In the genomic region with DNA sequence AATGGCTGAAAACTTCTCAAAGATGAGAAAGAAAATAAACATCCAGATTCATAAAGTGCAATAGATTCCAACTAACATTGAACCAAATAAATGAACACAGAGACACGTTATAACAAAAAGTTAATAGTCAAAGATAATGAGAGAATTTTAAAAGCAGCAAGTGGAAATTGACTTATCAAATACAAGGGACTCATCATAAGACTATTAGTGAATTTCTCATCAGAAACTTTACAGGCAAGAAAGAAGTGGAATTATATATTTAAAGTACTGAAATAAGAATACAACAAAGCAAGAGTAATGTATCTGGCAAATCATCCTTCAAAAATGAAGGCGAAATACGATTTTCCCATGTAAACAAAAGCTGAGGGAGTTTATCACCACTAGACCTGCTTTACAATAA, we compare ENCODE assay signal across 10 cellular contexts.
"Had no signal": no experiment of that assay in that cellular context is flagged by ENCODE, and none has a peak within 500 bp of the region (broad histone marks: within the 10 kb centered on the region; RNA-seq: fewer than 3 reads in every experiment).

No MANE protein-coding gene starts in this region.

- H3K9ac ChIP-seq: GM23248 had no signal

- H3K4me3 ChIP-seq: GM23248, GM23338, HAP-1 had no signal

- H3K9me3 ChIP-seq: HAP-1 had no signal

- H3K4me1 ChIP-seq: HAP-1 had no signal

- H3K36me3 ChIP-seq: HAP-1 had no signal

- FAIRE-seq: H1, H54 had no signal

- H3K27ac ChIP-seq: GM23248 had no signal

- DNase-seq: GM23248, GOT3, H7, H9, HCEC 1CT, HFFc6 had no signal
